Comparison of ENCODE assay signal across 11 cellular contexts in the genomic region with DNA sequence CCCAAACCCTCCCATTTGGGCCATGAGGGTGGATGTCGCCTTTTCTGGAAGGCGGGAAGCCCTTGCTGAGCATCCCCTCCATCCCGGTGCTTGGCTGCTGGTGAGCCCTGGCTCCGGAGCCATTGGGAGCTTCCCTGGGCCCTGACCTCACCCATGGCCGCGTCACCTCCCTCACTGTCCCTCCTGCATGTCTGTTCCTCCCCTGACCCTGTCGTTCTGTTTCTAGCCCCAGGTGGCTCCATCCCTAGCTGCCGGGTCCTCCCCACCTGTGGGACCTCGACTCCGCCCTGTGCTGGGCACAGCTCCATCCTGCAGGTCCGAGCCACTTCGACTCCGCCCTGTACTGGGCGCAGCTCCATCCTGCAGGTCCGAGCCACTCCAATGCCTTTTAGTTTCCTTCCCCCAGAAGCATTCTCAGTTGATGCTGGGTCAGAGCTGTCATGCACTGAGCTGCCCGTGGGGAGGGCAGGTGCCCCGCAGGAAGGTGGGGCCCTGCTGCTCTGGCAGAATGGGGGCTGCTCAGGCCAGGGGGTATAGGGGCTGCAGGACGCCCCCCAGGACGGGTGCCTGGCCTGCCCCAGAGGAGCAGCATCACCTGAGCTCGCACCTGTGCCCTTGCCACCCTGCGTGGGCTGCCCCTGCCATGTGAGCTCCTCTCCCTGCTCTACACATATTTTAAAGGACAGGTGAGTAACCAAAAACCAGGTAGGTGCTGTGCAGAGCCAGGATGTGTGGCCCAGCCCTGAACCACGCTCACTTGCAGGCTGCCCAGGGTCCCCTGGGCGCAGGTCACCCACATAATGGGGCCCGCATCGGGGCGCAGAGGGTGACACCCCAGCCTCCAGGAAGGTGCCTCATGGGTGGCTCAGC. TPM values are rescaled to one million over a fixed set of nuclear protein-coding genes. Genes with fewer than 3 reads are reported as not detected.
DNase-seq lines count a peak whose midpoint lies in the region; ATAC-seq, FAIRE-seq and TF ChIP-seq lines count a peak whose summit lies in the region.
"Had no signal": no experiment of that assay in that cellular context is flagged by ENCODE, and none has a peak within 500 bp of the region (broad histone marks: within the 10 kb centered on the region; RNA-seq: fewer than 3 reads in every experiment).

No MANE protein-coding gene starts in this region.

- TF ChIP-seq CTCF in AG09309 (IDR thresholded peaks at IDR 0.05; ENCODE audit: control insufficient read depth, insufficient read depth, low read depth, low read length, missing control alignments), result no peak
- TF ChIP-seq CTCF in HL-60 (IDR thresholded peaks at IDR 0.05; ENCODE audit: insufficient read depth, low read length), result no peak
- no peak for TF ChIP-seq CTCF in astrocyte (IDR thresholded peaks at IDR 0.05; ENCODE audit: insufficient read depth, low read depth, low read length)
- no peak for TF ChIP-seq CTCF in lower lobe of right lung (IDR thresholded peaks at IDR 0.05)

- H2AFZ ChIP-seq in astrocyte (ENCODE audit: low read depth, low read length), result no peak overlapping the region

- H3K4me3 ChIP-seq in AG09309 (ENCODE audit: control insufficient read depth, low read depth, low read length) (0 out of 2 replicates have a peak overlapping the region, but pooled peaks have one; percentile 3), HL-60 (replicated peaks; ENCODE audit: insufficient read depth, low read length) (peak overlapping the region; percentile 27), astrocyte (ENCODE audit: insufficient read depth, low read depth, low read length) (no peak overlapping the region), lower lobe of right lung (peak overlapping the region; percentile 23)

- H3K27me3 Mint-ChIP-seq in astrocyte (ENCODE audit: low read depth, unreplicated experiment), result peaks cover 29% of the 10 kb centered on the region

- H3K27me3 ChIP-seq in HL-60 (ENCODE audit: insufficient read depth, poor library complexity, severe bottlenecking), result peaks cover 2% of the 10 kb centered on the region
- peaks cover 2% of the 10 kb centered on the region for H3K27me3 ChIP-seq in astrocyte (ENCODE audit: insufficient read depth, low read length)
- H3K27me3 ChIP-seq in lower lobe of right lung (ENCODE audit: low read depth), result peaks cover under 1% of the 10 kb centered on the region

- H3K27ac ChIP-seq in HL-60 (replicated peaks) (peak overlapping the region; percentile 35), astrocyte (ENCODE audit: low read depth, low read length) (no peak overlapping the region), lower lobe of right lung (no peak overlapping the region)

- peaks cover 6% of the 10 kb centered on the region for H3K9me3 ChIP-seq in astrocyte (ENCODE audit: insufficient read depth, low read depth, low read length)
- no peaks in the 10 kb centered on the region for H3K9me3 ChIP-seq in lower lobe of right lung

- peaks cover 3% of the 10 kb centered on the region for H3K36me3 Mint-ChIP-seq in astrocyte (ENCODE audit: low read depth, unreplicated experiment)

- H3K9ac ChIP-seq in astrocyte (ENCODE audit: low read length), result no peak overlapping the region

- peak overlapping the region; percentile 51 for H3K4me2 ChIP-seq in astrocyte (ENCODE audit: low read length)

- H3K4me1 ChIP-seq in astrocyte (ENCODE audit: insufficient read depth, low read length), result peaks cover 11% of the 10 kb centered on the region
- H3K4me1 ChIP-seq in lower lobe of right lung, result peaks cover 14% of the 10 kb centered on the region

- ATAC-seq in lower lobe of right lung, result peak; percentile 34 to 44
- ATAC-seq in HG03175 (IDR thresholded peaks at IDR 0.05; ENCODE audit: unreplicated experiment), result no peak

- DNase-seq in AG09309 (ENCODE audit: low read depth), result no peak
- DNase-seq in HL-60 (ENCODE audit: low read depth in 1 of 2, low spot score in 1 of 2), result no peak
- no peak for DNase-seq in astrocyte (ENCODE audit: low read depth)
- DNase-seq in lower lobe of right lung, result no peak
- no peak for DNase-seq in COR-L47 (lab: John Stamatoyannopoulos, UW)
- no peak for DNase-seq in HUDEP-2 (lab: John Stamatoyannopoulos, UW; ENCODE audit: unreplicated experiment in 76 of 76)
- no peak for DNase-seq in frontal cortex (ENCODE audit: low spot score in 2 of 2)
- DNase-seq: DMS 273 treated with DMSO at 0.1 percent for 48 hours, NCI-H524 treated with DMSO at 0.1 percent for 48 hours had no signal

- no peaks in the 10 kb centered on the region for H3K36me3 ChIP-seq in astrocyte (ENCODE audit: insufficient read depth, low read length)
- no peaks in the 10 kb centered on the region for H3K36me3 ChIP-seq in lower lobe of right lung

- no peak for FAIRE-seq in astrocyte (lab: Jason Lieb, UNC)
- no peak for FAIRE-seq in frontal cortex (lab: Jason Lieb, UNC)

- H4K20me1 ChIP-seq in astrocyte (ENCODE audit: insufficient read depth, low read length), result peaks cover 20% of the 10 kb centered on the region

- H3K79me2 ChIP-seq in astrocyte (ENCODE audit: insufficient read depth, low read length), result no peaks in the 10 kb centered on the region

- H3K27ac Mint-ChIP-seq in astrocyte (ENCODE audit: unreplicated experiment), result no peak overlapping the region
- H3K27ac Mint-ChIP-seq: nephron had no signal

- intact Hi-C loops in lower lobe of right lung (cut with DNase I), result no loop called here

- no peaks in the 10 kb centered on the region for H3K4me1 Mint-ChIP-seq in astrocyte (ENCODE audit: low read depth, unreplicated experiment)
- H3K4me1 Mint-ChIP-seq: nephron had no signal

- H3K9me3 Mint-ChIP-seq in astrocyte (ENCODE audit: unreplicated experiment), result peaks cover 5% of the 10 kb centered on the region
- H3K9me3 Mint-ChIP-seq: nephron had no signal

- no peak overlapping the region for H3K4me3 Mint-ChIP-seq in astrocyte (ENCODE audit: unreplicated experiment)
- H3K4me3 Mint-ChIP-seq: nephron had no signal

RNA-seq across cellular contexts. Expression of a gene that starts 19.0 kb away (rescaled TPM):
- total RNA-seq in astrocyte, result 15.7 and 16.5 TPM in 2 replicates
- total RNA-seq in lower lobe of right lung, result 15.8 TPM
- total RNA-seq in frontal cortex, result 9.0 TPM

RNA-seq across cellular contexts. Expression of a gene that starts 19.2 kb away (rescaled TPM):
- 8.2 and 10.2 TPM in 2 replicates for total RNA-seq in astrocyte
- total RNA-seq in lower lobe of right lung, result 11.9 TPM
- total RNA-seq in frontal cortex, result 11.0 TPM
